In the genomic region with DNA sequence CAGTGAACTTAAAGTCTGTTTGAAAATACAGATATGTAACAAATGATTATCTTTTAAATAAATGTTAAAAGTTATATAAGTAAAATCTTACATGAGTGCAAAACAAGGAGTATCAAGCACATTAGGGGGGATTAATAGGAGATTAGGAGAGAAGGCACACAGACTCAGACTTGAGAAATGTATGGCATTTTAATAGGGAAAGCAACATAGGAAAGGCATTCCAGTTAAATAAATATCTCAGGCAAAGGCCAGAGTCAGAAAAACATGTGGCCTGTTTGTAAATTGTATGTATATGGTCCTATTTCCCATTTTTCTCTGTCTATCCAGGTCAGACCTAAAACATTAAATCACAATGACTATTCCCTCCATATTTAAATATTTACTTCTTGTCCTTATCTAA, we compare ENCODE assay signal across 17 cellular contexts.
"Had no signal": no experiment of that assay in that cellular context is flagged by ENCODE, and none has a peak within 500 bp of the region (broad histone marks: within the 10 kb centered on the region; RNA-seq: fewer than 3 reads in every experiment).

No MANE protein-coding gene starts in this region.

- H3K4me1 ChIP-seq: gastrocnemius medialis, heart right ventricle, tibial nerve, vagina had no signal

- H3K4me3 ChIP-seq: coronary artery, gastrocnemius medialis, heart right ventricle, mucosa of descending colon, ovary, tibial nerve, vagina had no signal

- DNase-seq: activated CD4-positive, alpha-beta T cell treated with anti-CD3 and anti-CD28 coated beads for 48 hours; activated CD8-positive, alpha-beta T cell treated with anti-CD3 and anti-CD28 coated beads for 36 hours; activated gamma-delta T cell; activated T-cell treated with anti-CD3 and anti-CD28 coated beads, Interleukin-2, amount 50 U/mL, for 48 hours; amygdala; brain microvascular endothelial cell; effector CD4-positive, alpha-beta T cell; gastrocnemius medialis; heart right ventricle; mucosa of descending colon; naive thymus-derived CD4-positive, alpha-beta T cell; ovary; stimulated activated naive B cell treated with anti-CD40 and anti-IgM and Interleukin-4, amounts not matched to agents 10 μg/mL and 1 μg/mL and 100 μg/mL, for 72 hours had no signal

- H3K27me3 ChIP-seq: brain microvascular endothelial cell, gastrocnemius medialis, heart right ventricle, tibial nerve, vagina had no signal

- ATAC-seq: activated CD8-positive, alpha-beta T cell treated with anti-CD3 and anti-CD28 coated beads for 36 hours; gastrocnemius medialis; heart right ventricle; mucosa of descending colon; naive thymus-derived CD4-positive, alpha-beta T cell; sciatic nerve; stimulated activated naive B cell treated with anti-CD40 and anti-IgM and Interleukin-4, amounts not matched to agents 10 μg/mL and 1 μg/mL and 100 μg/mL, for 72 hours had no signal

- H3K36me3 ChIP-seq: brain microvascular endothelial cell, gastrocnemius medialis, heart right ventricle, ovary, tibial nerve, vagina had no signal

- H3K27ac ChIP-seq: brain microvascular endothelial cell, coronary artery, gastrocnemius medialis, heart right ventricle, ovary, tibial nerve, vagina had no signal

- H3K9me3 ChIP-seq: gastrocnemius medialis, heart right ventricle, mucosa of descending colon, ovary, tibial nerve, vagina had no signal
